ENCODE assay signal across 1 cellular context in the genomic region with DNA sequence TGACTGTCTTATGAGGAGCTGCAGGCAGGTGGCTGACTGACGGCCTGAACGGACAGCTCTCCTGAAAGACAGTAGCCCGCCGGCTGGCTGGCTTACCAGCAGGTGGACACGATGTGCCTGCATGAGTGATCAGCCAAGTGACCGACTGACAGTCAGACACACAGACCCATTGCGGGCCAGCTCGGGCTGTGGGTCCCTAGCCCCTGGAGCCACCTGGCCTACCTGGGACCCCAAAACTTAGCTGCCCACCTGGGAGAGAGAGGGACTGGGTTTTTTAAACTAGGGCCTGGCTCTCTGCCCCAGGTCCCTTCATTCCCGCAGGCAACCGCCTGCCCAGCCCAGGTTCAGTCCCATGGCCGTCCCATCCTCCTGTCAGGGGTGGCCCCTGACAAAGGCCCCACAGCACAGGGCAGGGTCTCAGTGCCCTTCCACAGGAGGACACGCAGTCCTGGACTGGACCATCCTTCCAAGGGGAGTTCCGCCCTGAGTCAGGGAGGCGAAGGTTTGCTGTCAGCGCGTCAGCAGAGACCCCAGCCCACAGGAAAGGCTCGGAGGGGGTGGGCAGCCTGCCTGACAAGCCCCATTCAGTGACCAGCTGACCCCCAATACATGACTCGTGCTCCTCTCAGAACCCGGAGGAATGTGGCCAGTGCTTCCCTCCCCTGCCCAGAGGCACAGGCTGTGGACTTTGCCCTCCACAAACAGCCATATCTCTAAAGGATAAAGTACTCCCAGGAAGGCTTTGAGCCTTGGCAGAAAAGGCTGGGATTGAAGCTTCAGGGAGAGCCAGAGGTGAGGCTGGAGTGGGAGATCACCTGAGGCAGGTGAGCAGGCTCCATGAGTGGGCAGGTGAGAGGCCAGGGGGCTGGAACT.
TF ChIP-seq lines count a peak whose summit lies in the region.

No MANE protein-coding gene starts in this region.

TF ChIP-seq in A549, 52 proteins besides CTCF, POLR2A, EP300 and RAD21 (continued from another document):
- TF ChIP-seq, protein P1, sequence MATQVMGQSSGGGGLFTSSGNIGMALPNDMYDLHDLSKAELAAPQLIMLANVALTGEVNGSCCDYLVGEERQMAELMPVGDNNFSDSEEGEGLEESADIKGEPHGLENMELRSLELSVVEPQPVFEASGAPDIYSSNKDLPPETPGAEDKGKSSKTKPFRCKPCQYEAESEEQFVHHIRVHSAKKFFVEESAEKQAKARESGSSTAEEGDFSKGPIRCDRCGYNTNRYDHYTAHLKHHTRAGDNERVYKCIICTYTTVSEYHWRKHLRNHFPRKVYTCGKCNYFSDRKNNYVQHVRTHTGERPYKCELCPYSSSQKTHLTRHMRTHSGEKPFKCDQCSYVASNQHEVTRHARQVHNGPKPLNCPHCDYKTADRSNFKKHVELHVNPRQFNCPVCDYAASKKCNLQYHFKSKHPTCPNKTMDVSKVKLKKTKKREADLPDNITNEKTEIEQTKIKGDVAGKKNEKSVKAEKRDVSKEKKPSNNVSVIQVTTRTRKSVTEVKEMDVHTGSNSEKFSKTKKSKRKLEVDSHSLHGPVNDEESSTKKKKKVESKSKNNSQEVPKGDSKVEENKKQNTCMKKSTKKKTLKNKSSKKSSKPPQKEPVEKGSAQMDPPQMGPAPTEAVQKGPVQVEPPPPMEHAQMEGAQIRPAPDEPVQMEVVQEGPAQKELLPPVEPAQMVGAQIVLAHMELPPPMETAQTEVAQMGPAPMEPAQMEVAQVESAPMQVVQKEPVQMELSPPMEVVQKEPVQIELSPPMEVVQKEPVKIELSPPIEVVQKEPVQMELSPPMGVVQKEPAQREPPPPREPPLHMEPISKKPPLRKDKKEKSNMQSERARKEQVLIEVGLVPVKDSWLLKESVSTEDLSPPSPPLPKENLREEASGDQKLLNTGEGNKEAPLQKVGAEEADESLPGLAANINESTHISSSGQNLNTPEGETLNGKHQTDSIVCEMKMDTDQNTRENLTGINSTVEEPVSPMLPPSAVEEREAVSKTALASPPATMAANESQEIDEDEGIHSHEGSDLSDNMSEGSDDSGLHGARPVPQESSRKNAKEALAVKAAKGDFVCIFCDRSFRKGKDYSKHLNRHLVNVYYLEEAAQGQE (IDR thresholded peaks at IDR 0.05): no peak
- TF ChIP-seq GATA3 (IDR thresholded peaks at IDR 0.05; ENCODE audit: borderline replicate concordance) (no peak), HOXB13 (CRISPR knock-in tag; IDR thresholded peaks at IDR 0.05; ENCODE audit: low read depth) (no peak), MYC (IDR thresholded peaks at IDR 0.05; ENCODE audit: borderline replicate concordance, low read length) (no peak), MAFK (IDR thresholded peaks at IDR 0.05; ENCODE audit: partially characterized antibody) (no peak), MAX (IDR thresholded peaks at IDR 0.05) (no peak)
TF ChIP-seq in A549: peak in this region for 0.
